10 cellular contexts compared by ENCODE assay signal in the genomic region with DNA sequence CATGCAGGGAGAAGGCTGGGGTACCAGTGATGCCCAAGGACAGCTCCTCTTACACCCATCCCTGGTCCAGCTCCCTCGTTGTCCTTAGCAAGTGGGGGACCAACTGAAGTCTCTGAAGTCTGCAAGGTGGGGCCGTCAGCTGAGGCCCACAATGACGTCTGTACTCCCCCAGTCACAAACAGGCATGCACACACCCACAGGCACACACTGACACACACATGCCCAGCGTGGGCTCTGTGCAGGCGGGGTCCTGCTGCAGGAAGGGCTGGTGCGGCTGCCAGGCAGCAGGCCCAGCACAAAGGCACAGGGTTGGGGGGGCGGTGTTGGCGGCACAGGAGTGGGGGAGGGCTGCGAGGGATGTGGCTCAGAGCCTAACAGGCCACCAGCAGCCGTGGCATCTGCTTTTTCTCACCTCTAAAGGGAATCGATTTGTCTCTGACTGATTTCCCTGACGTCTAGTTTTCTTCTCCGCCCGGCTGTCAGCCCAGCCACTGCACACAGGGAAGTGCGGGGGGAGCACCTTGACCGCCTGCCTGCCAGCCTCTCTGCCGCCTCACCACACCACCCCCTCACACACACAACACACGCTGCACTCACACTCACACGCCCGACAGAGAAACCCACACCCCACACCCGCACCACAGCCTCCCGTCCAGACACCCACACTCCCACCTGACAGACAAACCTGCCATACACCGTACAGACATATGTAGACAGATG. TPM values are rescaled to one million over a fixed set of nuclear protein-coding genes. Genes with fewer than 3 reads are reported as not detected.
A peak's percentile ranks its signal among the peaks of the same experiment; 100 is the strongest.
DNase-seq lines count a peak whose midpoint lies in the region; ATAC-seq lines count a peak whose summit lies in the region.
"Had no signal": no experiment of that assay in that cellular context is flagged by ENCODE, and none has a peak within 500 bp of the region (broad histone marks: within the 10 kb centered on the region; RNA-seq: fewer than 3 reads in every experiment).

No MANE protein-coding gene starts in this region.

- H3K4me1 Mint-ChIP-seq in activated CD8-positive, alpha-beta T cell treated with anti-CD3 and anti-CD28 coated beads, Interleukin-2, amount 10 ng/mL, durations not matched to agents 7 days and 5 days (ENCODE audit: low read depth) = peaks cover 29% of the 10 kb centered on the region

- peak overlapping the region; percentile 22 for H3K27ac Mint-ChIP-seq in activated CD8-positive, alpha-beta T cell treated with anti-CD3 and anti-CD28 coated beads, Interleukin-2, amount 10 ng/mL, durations not matched to agents 7 days and 5 days
- H3K27ac Mint-ChIP-seq: IgD-negative memory B cell; T-helper 1 cell treated with Interleukin-12 subunit alpha and Interleukin-12 subunit beta and Interleukin-4 antibody, amounts not matched to agents 30 μg/mL and 1 μg/mL, for 36 hours had no signal

- POLR2A ChIA-PET in activated CD8-positive, alpha-beta T cell treated with anti-CD3 and anti-CD28 coated beads, Interleukin-2, amount 10 ng/mL, durations not matched to agents 7 days and 5 days (lab: Charles Lee) = no interaction called here

- CTCF ChIA-PET in activated CD8-positive, alpha-beta T cell treated with anti-CD3 and anti-CD28 coated beads, Interleukin-2, amount 10 ng/mL, durations not matched to agents 7 days and 5 days (lab: Charles Lee) = interaction anchor here (1.4 kb wide), 1 partner anchor 12 kb away, joined by 4 read pairs; no protein-coding TSS in a partner anchor

- no peaks in the 10 kb centered on the region for H3K36me3 ChIP-seq in rectal smooth muscle tissue (ENCODE audit: control insufficient read depth, insufficient read depth, low read length)

- DNase-seq in Jurkat, Clone E6-1 (ENCODE audit: low read depth, low spot score) = peak; percentile 50
- peak; percentile 55 for DNase-seq in activated CD8-positive, alpha-beta T cell treated with anti-CD3 and anti-CD28 coated beads, Interleukin-2, amount 10 ng/mL, durations not matched to agents 7 days and 5 days
- DNase-seq in head of caudate nucleus (peak in 40 of 42 donors; percentile 34 to 75 (median 51)), NCI-H1105 (lab: John Stamatoyannopoulos, UW) (no peak), NK-92 (lab: John Stamatoyannopoulos, UW; ENCODE audit: unreplicated experiment) (no peak), SKM-1 (lab: John Stamatoyannopoulos, UW; ENCODE audit: unreplicated experiment) (no peak)

- no peak overlapping the region for H3K4me3 Mint-ChIP-seq in activated CD8-positive, alpha-beta T cell treated with anti-CD3 and anti-CD28 coated beads, Interleukin-2, amount 10 ng/mL, durations not matched to agents 7 days and 5 days
- H3K4me3 Mint-ChIP-seq: T-helper 1 cell treated with Interleukin-12 subunit alpha and Interleukin-12 subunit beta and Interleukin-4 antibody, amounts not matched to agents 30 μg/mL and 1 μg/mL, for 36 hours had no signal

- H3K27ac ChIP-seq in rectal smooth muscle tissue (ENCODE audit: low read depth, low read length) = peak overlapping the region; percentile 18

- H3K27me3 ChIP-seq in rectal smooth muscle tissue (ENCODE audit: control insufficient read depth, insufficient read depth, low read length) = no peaks in the 10 kb centered on the region

- H3K4me1 ChIP-seq in rectal smooth muscle tissue (ENCODE audit: control insufficient read depth, insufficient read depth, low read length) = peaks cover 8% of the 10 kb centered on the region

- peaks cover 2% of the 10 kb centered on the region for H3K27me3 Mint-ChIP-seq in activated CD8-positive, alpha-beta T cell treated with anti-CD3 and anti-CD28 coated beads, Interleukin-2, amount 10 ng/mL, durations not matched to agents 7 days and 5 days (ENCODE audit: low read depth)

- peak; percentile 55 for ATAC-seq in activated CD8-positive, alpha-beta T cell treated with anti-CD3 and anti-CD28 coated beads, Interleukin-2, amount 10 ng/mL, durations not matched to agents 7 days and 5 days
- no peak for ATAC-seq in HG03280 (IDR thresholded peaks at IDR 0.05; ENCODE audit: unreplicated experiment)

- H3K9me3 Mint-ChIP-seq in activated CD8-positive, alpha-beta T cell treated with anti-CD3 and anti-CD28 coated beads, Interleukin-2, amount 10 ng/mL, durations not matched to agents 7 days and 5 days (ENCODE audit: insufficient read depth) = no peaks in the 10 kb centered on the region
- H3K9me3 Mint-ChIP-seq: IgD-negative memory B cell; T-helper 1 cell treated with Interleukin-12 subunit alpha and Interleukin-12 subunit beta and Interleukin-4 antibody, amounts not matched to agents 30 μg/mL and 1 μg/mL, for 36 hours had no signal

- no peak overlapping the region for H3K4me3 ChIP-seq in Jurkat, Clone E6-1 (ENCODE audit: low read length)
- H3K4me3 ChIP-seq in rectal smooth muscle tissue (ENCODE audit: low read length) = no peak overlapping the region

- intact Hi-C loops in head of caudate nucleus (cut with DNase I) = no loop called here

- no peak overlapping the region for H3K9ac ChIP-seq in rectal smooth muscle tissue (ENCODE audit: low read length)

- H3K36me3 Mint-ChIP-seq in activated CD8-positive, alpha-beta T cell treated with anti-CD3 and anti-CD28 coated beads, Interleukin-2, amount 10 ng/mL, durations not matched to agents 7 days and 5 days (ENCODE audit: low read depth) = no peaks in the 10 kb centered on the region

RNA-seq across cellular contexts. Expression of a gene that starts 43.5 kb away (rescaled TPM):
- 24.0 TPM for polyA plus RNA-seq in Jurkat, Clone E6-1 (2012; ENCODE audit: insufficient read depth, insufficient read length)
- 10 to 100 TPM; 39.9 to 40.6 TPM for total RNA-seq in activated CD8-positive, alpha-beta T cell treated with anti-CD3 and anti-CD28 coated beads, Interleukin-2, amount 10 ng/mL, durations not matched to agents 7 days and 5 days

Comparison
In these comparisons a context has a peak if more than half of its experiments do, and no peak if none do; other contexts are left out.
1. DNase-seq: peak in Jurkat, Clone E6-1 (single experiment), activated CD8-positive, alpha-beta T cell treated with anti-CD3 and anti-CD28 coated beads, Interleukin-2, amount 10 ng/mL, durations not matched to agents 7 days and 5 days (single experiment) and head of caudate nucleus (40 of 42); none in NCI-H1105 (single experiment), NK-92 (single experiment) and SKM-1 (single experiment).